Comparison of ENCODE assay signal across 8 cellular contexts in the genomic region with DNA sequence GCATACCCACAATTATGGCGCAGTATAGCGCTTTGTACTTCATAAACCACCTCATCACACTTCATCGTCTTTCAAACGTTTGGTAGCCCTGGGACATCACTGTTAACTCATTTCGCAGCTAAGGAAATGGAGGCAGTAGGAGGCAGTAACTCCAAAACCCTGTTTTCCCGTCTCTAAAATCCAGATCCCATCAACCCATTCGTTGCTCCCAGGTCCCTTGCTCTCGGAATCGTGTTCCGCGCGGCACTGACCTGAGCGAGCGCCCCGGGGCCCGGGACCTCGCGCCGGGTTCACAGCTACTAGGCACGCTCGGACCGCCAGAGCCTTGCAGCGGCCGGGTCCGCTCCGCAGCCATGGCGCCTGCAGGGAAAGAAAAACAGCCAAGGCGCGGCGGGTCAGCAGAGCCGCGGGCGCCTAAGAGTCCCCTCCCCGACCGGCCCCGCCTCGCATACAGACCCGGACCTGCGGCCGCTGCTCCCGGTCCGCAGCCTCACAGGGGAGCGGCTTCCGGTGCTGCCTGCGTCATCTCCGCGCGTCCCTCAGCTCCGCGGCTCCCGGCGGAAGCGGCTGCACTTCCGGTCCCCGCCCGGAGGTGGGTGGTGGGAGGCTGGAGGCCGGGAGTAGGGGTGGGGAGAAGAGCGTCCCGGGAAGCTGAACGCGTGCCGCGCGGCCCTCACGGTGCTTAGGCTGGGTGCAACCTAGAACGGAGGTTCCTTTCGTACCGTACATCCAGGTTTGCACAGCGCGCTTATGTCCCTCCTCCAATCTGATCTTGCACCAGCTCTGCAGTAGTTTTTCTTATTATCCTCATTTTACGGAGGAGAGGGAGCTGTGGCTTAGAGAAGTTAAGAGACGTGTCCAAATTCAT. TPM values are rescaled to one million over a fixed set of nuclear protein-coding genes. Genes with fewer than 3 reads are reported as not detected.
DNase-seq lines count a peak whose midpoint lies in the region; TF ChIP-seq lines count a peak whose summit lies in the region.

A gene with protein sequence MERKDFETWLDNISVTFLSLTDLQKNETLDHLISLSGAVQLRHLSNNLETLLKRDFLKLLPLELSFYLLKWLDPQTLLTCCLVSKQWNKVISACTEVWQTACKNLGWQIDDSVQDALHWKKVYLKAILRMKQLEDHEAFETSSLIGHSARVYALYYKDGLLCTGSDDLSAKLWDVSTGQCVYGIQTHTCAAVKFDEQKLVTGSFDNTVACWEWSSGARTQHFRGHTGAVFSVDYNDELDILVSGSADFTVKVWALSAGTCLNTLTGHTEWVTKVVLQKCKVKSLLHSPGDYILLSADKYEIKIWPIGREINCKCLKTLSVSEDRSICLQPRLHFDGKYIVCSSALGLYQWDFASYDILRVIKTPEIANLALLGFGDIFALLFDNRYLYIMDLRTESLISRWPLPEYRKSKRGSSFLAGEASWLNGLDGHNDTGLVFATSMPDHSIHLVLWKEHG (minus strand): TSS at position 519 of the 868 bp plus-strand sequence. CDS start 5,158 bp downstream, outside the sequence.

- H3K36me3 ChIP-seq in HAP-1 (replicated peaks) (peaks cover 10% of the 10 kb centered on the region), MM.1S (replicated peaks; ENCODE audit: insufficient read depth, low read length) (no peaks in the 10 kb centered on the region), neuron (ENCODE audit: insufficient read depth, low read length) (peaks cover 20% of the 10 kb centered on the region)

- no peaks in the 10 kb centered on the region for H3K9me2 ChIP-seq in MM.1S (replicated peaks; ENCODE audit: insufficient read depth, low read length)

- H3K4me3 ChIP-seq in HAP-1 (peak within 1 kb of the TSS; percentile 93), MM.1S (ENCODE audit: low read length) (peak within 1 kb of the TSS; percentile 73), neuron (ENCODE audit: low read length) (peak within 1 kb of the TSS; percentile 84)

- no peaks in the 10 kb centered on the region for H3K9me3 ChIP-seq in HAP-1
- no peaks in the 10 kb centered on the region for H3K9me3 ChIP-seq in MM.1S (replicated peaks; ENCODE audit: insufficient read depth, low read length)
- H3K9me3 ChIP-seq in neuron (ENCODE audit: low read length): no peaks in the 10 kb centered on the region

- peak within 1 kb of the TSS; percentile 84 for H3K9ac ChIP-seq in MM.1S (ENCODE audit: low read length)

- peak within 1 kb of the TSS; percentile 95 for H3K4me2 ChIP-seq in MM.1S (ENCODE audit: low read depth, low read length)

- H3K4me1 ChIP-seq in HAP-1 (peaks cover 17% of the 10 kb centered on the region), MM.1S (ENCODE audit: low read length) (peaks cover 18% of the 10 kb centered on the region), neuron (ENCODE audit: insufficient read depth, low read length) (peaks cover 21% of the 10 kb centered on the region)

- H3K27ac ChIP-seq in MM.1S (ENCODE audit: low read length): peak within 1 kb of the TSS; percentile 72

- TF ChIP-seq CTCF in MM.1S (IDR thresholded peaks at IDR 0.05; ENCODE audit: low read length): no peak

- H3K79me2 ChIP-seq in MM.1S (ENCODE audit: low read length): peaks cover 58% of the 10 kb centered on the region

- H2AFZ ChIP-seq in MM.1S (ENCODE audit: low read length): peak within 1 kb of the TSS; percentile 82
- H2AFZ ChIP-seq in neuron (ENCODE audit: low read depth, low read length): peak within 1 kb of the TSS; percentile 83

- in situ Hi-C loops in G401 (cut with HindIII; ENCODE audit: low sequenced_read_pairs): no loop called here
- in situ Hi-C loops in HAP-1 (cut with MboI; ENCODE audit: low sequenced_read_pairs): no loop called here
- in situ Hi-C loops in SK-MEL-5 (cut with HindIII; ENCODE audit: low pct_unique_long_range_greater_than_20kb, low sequenced_read_pairs): no loop called here

- H3F3A ChIP-seq in MM.1S (ENCODE audit: insufficient read depth, low read length): peaks cover 14% of the 10 kb centered on the region

- H3K27me3 ChIP-seq in HAP-1 (ENCODE audit: low read depth): no peaks in the 10 kb centered on the region
- no peaks in the 10 kb centered on the region for H3K27me3 ChIP-seq in MM.1S (replicated peaks; ENCODE audit: insufficient read depth, low read length)
- H3K27me3 ChIP-seq in neuron (ENCODE audit: insufficient read depth, low read length): no peaks in the 10 kb centered on the region

- peaks cover 4% of the 10 kb centered on the region; the same call in 1 of the 2 replicates for H4K20me1 ChIP-seq in MM.1S (ENCODE audit: insufficient read depth, low read length)

- DNase-seq in G401 (ENCODE audit: low spot score): peak; percentile 90
- DNase-seq in HAP-1 (ENCODE audit: low spot score in 2 of 2): peak; percentile 90 to 94
- DNase-seq in MM.1S: peak; percentile 92
- peak; percentile 91 for DNase-seq in SK-MEL-5 (ENCODE audit: low read depth, low spot score)
- peak; percentile 90 for DNase-seq in activated naive CD4-positive, alpha-beta T cell treated with Interleukin-2 at 50 U/mL for 16 hours
- DNase-seq in foreskin melanocyte: peak; percentile 83
- DNase-seq in stromal cell of bone marrow (ENCODE audit: low read depth): peak; percentile 75

RNA-seq across cellular contexts. Expression of the gene that starts here (rescaled TPM):
- total RNA-seq in G401 (2014; rRNA removed; shearing (Covaris generic)): 19.0 and 19.1 TPM in 2 replicates
- total RNA-seq in SK-MEL-5 (2014; rRNA removed; shearing (Covaris generic)): 26.4 and 30.7 TPM in 2 replicates
- 43.8 and 44.6 TPM in 2 replicates for polyA plus RNA-seq in SK-MEL-5 (2015; cell fraction: cytosol; rRNA removed)
- polyA plus RNA-seq in SK-MEL-5 (2015; cell fraction: nucleus; rRNA removed): 55.4 and 60.3 TPM in 2 replicates

Comparison
In these comparisons a context has a peak if more than half of its experiments do, and no peak if none do; other contexts are left out.
1. Peak in every context shown above with its lines: DNase-seq, H3K4me3 ChIP-seq and H3K27ac ChIP-seq.